In the genomic region with DNA sequence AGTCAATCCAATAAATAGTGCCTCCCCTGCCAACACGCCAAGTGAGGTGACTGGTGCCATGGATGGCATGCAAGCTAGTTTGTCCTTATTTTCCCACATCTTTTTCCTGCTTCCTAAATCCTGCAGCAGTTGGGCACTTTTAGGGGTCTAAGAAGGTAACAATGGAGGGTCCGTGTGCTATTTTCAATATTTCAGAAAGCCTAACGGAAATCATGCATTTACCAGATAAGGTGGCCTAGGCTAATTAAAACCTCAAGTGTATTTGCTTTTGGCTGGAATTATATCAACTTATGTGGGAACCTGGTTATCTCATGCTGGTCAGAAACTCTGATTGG, we compare ENCODE assay signal across 13 cellular contexts. TPM values are rescaled to one million over a fixed set of nuclear protein-coding genes. Genes with fewer than 3 reads are reported as not detected.
DNase-seq lines count a peak whose midpoint lies in the region; ATAC-seq, FAIRE-seq and TF ChIP-seq lines count a peak whose summit lies in the region.
"Had no signal": no experiment of that assay in that cellular context is flagged by ENCODE, and none has a peak within 500 bp of the region (broad histone marks: within the 10 kb centered on the region; RNA-seq: fewer than 3 reads in every experiment).

No MANE protein-coding gene starts in this region.

- no peak for FAIRE-seq in endothelial cell of umbilical vein (lab: Jason Lieb, UNC)
- FAIRE-seq in GM12891 (lab: Jason Lieb, UNC), result no peak
- FAIRE-seq: bronchial epithelial cell had no signal

- H3K9me3 ChIP-seq in CD8-positive, alpha-beta memory T cell (ENCODE audit: low read length), result no peaks in the 10 kb centered on the region
- H3K9me3 ChIP-seq in SJSA1 (replicated peaks), result no peaks in the 10 kb centered on the region
- no peaks in the 10 kb centered on the region for H3K9me3 ChIP-seq in endothelial cell of umbilical vein (replicated peaks; ENCODE audit: control insufficient read depth, insufficient read depth, low read length)
- no peaks in the 10 kb centered on the region for H3K9me3 ChIP-seq in gastrocnemius medialis
- H3K9me3 ChIP-seq: HAP-1 had no signal

- DNase-seq in CD8-positive, alpha-beta memory T cell, result no peak
- no peak for DNase-seq in SJSA1 (ENCODE audit: low read depth in 1 of 2, low spot score in 2 of 2)
- DNase-seq in endothelial cell of umbilical vein (ENCODE audit: low read depth, low spot score), result peak; percentile 83
- DNase-seq in gastrocnemius medialis, result no peak
- DNase-seq in pons (ENCODE audit: low spot score), result no peak
- DNase-seq in GM12891 (ENCODE audit: insufficient read length, low spot score), result no peak
- DNase-seq: head of caudate nucleus, NCI-H1436 had no signal

- H3K36me3 Mint-ChIP-seq in CD8-positive, alpha-beta memory T cell, result peaks cover 0 to 38% (median 5%) of the 10 kb centered on the region in 3 donors

- H3K4me3 ChIP-seq in CD8-positive, alpha-beta memory T cell (ENCODE audit: low read length), result peak overlapping the region; percentile 85
- H3K4me3 ChIP-seq in SJSA1, result no peak overlapping the region
- H3K4me3 ChIP-seq in endothelial cell of umbilical vein (replicated peaks in 1 of 3; ENCODE audit: insufficient read depth in 1 of 3, low read depth in 1 of 3, low read length in 3 of 3), result peak overlapping the region; percentile 20 to 62 (median 27)
- peak overlapping the region; percentile 12 to 35 (median 19) for H3K4me3 ChIP-seq in gastrocnemius medialis
- H3K4me3 ChIP-seq: HAP-1 had no signal

- H3K9me3 Mint-ChIP-seq in CD8-positive, alpha-beta memory T cell, result no peaks in the 10 kb centered on the region

- peak overlapping the region; percentile 81 for H3K27ac ChIP-seq in CD8-positive, alpha-beta memory T cell (ENCODE audit: low read depth, low read length)
- peak overlapping the region; percentile 82; the same call in 1 of the 2 replicates for H3K27ac ChIP-seq in SJSA1
- H3K27ac ChIP-seq in endothelial cell of umbilical vein (ENCODE audit: insufficient read depth, low read depth, low read length), result peak overlapping the region; percentile 96
- peak overlapping the region; percentile 78 to 97 (median 88) for H3K27ac ChIP-seq in gastrocnemius medialis

- no peak for TF ChIP-seq CTCF in endothelial cell of umbilical vein (IDR thresholded peaks at IDR 0.05; ENCODE audit: extremely low read depth in 1 of 2, insufficient read depth in 1 of 2, low read depth in 1 of 2, low read length in 2 of 2)
- TF ChIP-seq CTCF in gastrocnemius medialis (IDR thresholded peaks at IDR 0.05 in 4 of 5, conservative IDR thresholded peaks at IDR 0.05 in 1 of 5), result no peak

- no TSS peak for BruUV-seq in endothelial cell of umbilical vein (replicated peaks; lab: Mats Ljungman, UMichigan)

- no peaks in the 10 kb centered on the region for H3K9me1 ChIP-seq in endothelial cell of umbilical vein (replicated peaks; ENCODE audit: control insufficient read depth, extremely low read depth, insufficient read depth, low read length)

- TF ChIP-seq POLR2A in endothelial cell of umbilical vein (IDR thresholded peaks at IDR 0.05; ENCODE audit: low read depth, low read length) (no peak), gastrocnemius medialis (IDR thresholded peaks at IDR 0.05) (no peak), GM12891 (IDR thresholded peaks at IDR 0.05; ENCODE audit: low read depth, low read length) (no peak)

- no peaks in the 10 kb centered on the region for H3K27me3 ChIP-seq in CD8-positive, alpha-beta memory T cell (ENCODE audit: insufficient read depth, low read length, poor library complexity, severe bottlenecking)
- no peaks in the 10 kb centered on the region for H3K27me3 ChIP-seq in SJSA1 (replicated peaks)
- H3K27me3 ChIP-seq in endothelial cell of umbilical vein (ENCODE audit: control insufficient read depth in 2 of 2, insufficient read depth in 2 of 2, low read length in 2 of 2), result no peaks in the 10 kb centered on the region
- H3K27me3 ChIP-seq in gastrocnemius medialis, result peaks cover 0 to 4% (median 0%) of the 10 kb centered on the region in 3 donors

- H3K4me1 ChIP-seq in CD8-positive, alpha-beta memory T cell (ENCODE audit: insufficient read depth, low read length), result peaks cover 77% of the 10 kb centered on the region
- H3K4me1 ChIP-seq in SJSA1 (replicated peaks), result peaks cover 48% of the 10 kb centered on the region
- H3K4me1 ChIP-seq in endothelial cell of umbilical vein (ENCODE audit: control insufficient read depth, extremely low read depth, insufficient read depth, low read length), result peaks cover 52% of the 10 kb centered on the region
- peaks cover 43 to 47% of the 10 kb centered on the region in 2 donors for H3K4me1 ChIP-seq in gastrocnemius medialis
- H3K4me1 ChIP-seq: HAP-1 had no signal

- H3K4me1 Mint-ChIP-seq in CD8-positive, alpha-beta memory T cell, result peaks cover 65 to 75% (median 73%) of the 10 kb centered on the region in 3 donors

- peak overlapping the region; percentile 91 to 100 (median 96) for H3K27ac Mint-ChIP-seq in CD8-positive, alpha-beta memory T cell

- peaks cover 0 to 2% of the 10 kb centered on the region in 2 donors for H3K27me3 Mint-ChIP-seq in CD8-positive, alpha-beta memory T cell

- POLR2A ChIA-PET in CD8-positive, alpha-beta memory T cell (lab: Charles Lee), result interaction anchor here (0.6 to 2.2 kb wide), 3 partner anchors 14 to 25 kb away, joined by 3 to 7 read pairs (median 7); no protein-coding TSS in a partner anchor
- POLR2A ChIA-PET in endothelial cell of umbilical vein (lab: Charles Lee), result interaction anchor here (1.2 to 8.7 kb wide), 4 partner anchors 11 to 18 kb away, joined by 3 to 60 read pairs (median 24); no protein-coding TSS in a partner anchor

- CTCF ChIA-PET in CD8-positive, alpha-beta memory T cell (lab: Charles Lee), result interaction anchor here (1.6 to 14.5 kb wide), 4 partner anchors 14 to 35 kb away, joined by 3 to 279 read pairs (median 30); no protein-coding TSS in a partner anchor
- CTCF ChIA-PET in endothelial cell of umbilical vein (lab: Charles Lee), result interaction anchor here (1.1 to 11.8 kb wide), 6 partner anchors 10 to 35 kb away, joined by 4 to 221 read pairs (median 73); no protein-coding TSS in a partner anchor

- no peak overlapping the region for H2AFZ ChIP-seq in endothelial cell of umbilical vein (ENCODE audit: low read depth, low read length)

- dilution Hi-C loops in endothelial cell of umbilical vein (cut with MboI; ENCODE audit: extremely low pct_ligation_motif_present, low sequenced_read_pairs), result no loop called here

- in situ Hi-C loops in gastrocnemius medialis (cut with MboI; ENCODE audit: low sequenced_read_pairs in 4 of 4), result no loop called here

- peak overlapping the region; percentile 71 to 88 (median 80) for H3K4me3 Mint-ChIP-seq in CD8-positive, alpha-beta memory T cell

- peak overlapping the region; percentile 98 for H3K4me2 ChIP-seq in endothelial cell of umbilical vein (ENCODE audit: insufficient read depth, low read length)

- peaks cover 99% of the 10 kb centered on the region for H3K79me2 ChIP-seq in endothelial cell of umbilical vein (ENCODE audit: control insufficient read depth, insufficient read depth, low read length)

- intact Hi-C loops in endothelial cell of umbilical vein (cut with micrococcal nuclease) (loop anchor here (5.0 kb wide), 1 partner anchor 132 kb away; a partner anchor contains a TSS), gastrocnemius medialis (cut with DNase I; ENCODE audit: low total_unique reads) (no loop called here)

- peak overlapping the region; percentile 74 for H3K9ac ChIP-seq in endothelial cell of umbilical vein (replicated peaks; ENCODE audit: extremely low read depth, insufficient read depth, low read length)

- no peaks in the 10 kb centered on the region for H4K20me1 ChIP-seq in endothelial cell of umbilical vein (replicated peaks; ENCODE audit: control insufficient read depth, extremely low read depth, insufficient read depth, low read length)

- peaks cover 10% of the 10 kb centered on the region for H3K36me3 ChIP-seq in CD8-positive, alpha-beta memory T cell (ENCODE audit: insufficient read depth, low read length)
- H3K36me3 ChIP-seq in SJSA1, result peaks cover 44% of the 10 kb centered on the region
- peaks cover 12 to 30% of the 10 kb centered on the region in 2 experiments for H3K36me3 ChIP-seq in endothelial cell of umbilical vein (ENCODE audit: control insufficient read depth in 2 of 2, extremely low read depth in 1 of 2, insufficient read depth in 2 of 2, low read length in 2 of 2)
- H3K36me3 ChIP-seq in gastrocnemius medialis, result no peaks in the 10 kb centered on the region
- H3K36me3 ChIP-seq: HAP-1 had no signal

- ATAC-seq in gastrocnemius medialis (no peak), HG02970 (IDR thresholded peaks at IDR 0.05; ENCODE audit: low FRiP score, unreplicated experiment) (no peak), HG03469 (IDR thresholded peaks at IDR 0.05; ENCODE audit: unreplicated experiment) (no peak)
- ATAC-seq: activated CD4-positive, CD25-positive, alpha-beta regulatory T cell treated with anti-CD3 and anti-CD28 coated beads, Interleukin-2, amount 50 U/mL, for 24 hours had no signal

RNA-seq across cellular contexts. Expression of a gene that starts 4.9 kb away (rescaled TPM):
- 10 to 100 TPM; 23.2 to 25.7 TPM for total RNA-seq in CD8-positive, alpha-beta memory T cell
- polyA plus RNA-seq in CD8-positive, alpha-beta memory T cell, result 50.6 TPM
- total RNA-seq in SJSA1 (2014; rRNA removed; shearing (Covaris generic)), result 78.9 and 99.4 TPM in 2 replicates
- total RNA-seq in endothelial cell of umbilical vein (938 and 994 TPM in 2 replicates), gastrocnemius medialis (10 to 100 TPM; 26.5 to 34.1 (median 30.9) TPM)
- polyA plus RNA-seq in endothelial cell of umbilical vein, result 657 and 731 TPM in 2 replicates
- polyA plus RNA-seq in endothelial cell of umbilical vein (2011; cell fraction: cytosol; rRNA removed), result 643 and 681 TPM in 2 replicates
- polyA plus RNA-seq in endothelial cell of umbilical vein (2011; cell fraction: nucleus; rRNA removed), result 771 and 889 TPM in 2 replicates
- polyA plus RNA-seq in endothelial cell of umbilical vein (2012), result 879 and 902 TPM in 2 replicates
- polyA minus RNA-seq in endothelial cell of umbilical vein, result 914 and 1,135 TPM in 2 replicates
- 30.9 TPM for polyA minus RNA-seq in endothelial cell of umbilical vein (2011; cell fraction: cytosol; rRNA and poly(A)+ RNA removed)
- polyA minus RNA-seq in endothelial cell of umbilical vein (2011; cell fraction: nucleus; rRNA and poly(A)+ RNA removed), result 459 and 500 TPM in 2 replicates
- polyA plus RNA-seq in GM12891 (2012; ENCODE audit: low read depth, missing spikeins), result 8.4 TPM

RNA-seq across cellular contexts. Expression of a gene that starts 29.6 kb away (rescaled TPM):
- total RNA-seq in CD8-positive, alpha-beta memory T cell, result under 1 TPM; 0.77 to 0.78 TPM
- polyA plus RNA-seq in CD8-positive, alpha-beta memory T cell, result not detected
- 0.31 and 0.42 TPM in 2 replicates for total RNA-seq in SJSA1 (2014; rRNA removed; shearing (Covaris generic))
- 7.9 and 9.6 TPM in 2 replicates for total RNA-seq in endothelial cell of umbilical vein
- 1.6 and 2.3 TPM in 2 replicates for polyA plus RNA-seq in endothelial cell of umbilical vein
- polyA plus RNA-seq in endothelial cell of umbilical vein (2011; cell fraction: cytosol; rRNA removed), result 1.6 and 2.1 TPM in 2 replicates
- polyA plus RNA-seq in endothelial cell of umbilical vein (2011; cell fraction: nucleus; rRNA removed), result 3.9 and 4.0 TPM in 2 replicates
- polyA plus RNA-seq in endothelial cell of umbilical vein (2012), result 5.2 and 7.8 TPM in 2 replicates
- polyA minus RNA-seq in endothelial cell of umbilical vein, result 2.1 and 3.5 TPM in 2 replicates
- polyA minus RNA-seq in endothelial cell of umbilical vein (2011; cell fraction: cytosol; rRNA and poly(A)+ RNA removed), result 8.5 TPM
- polyA minus RNA-seq in endothelial cell of umbilical vein (2011; cell fraction: nucleus; rRNA and poly(A)+ RNA removed), result 2.3 and 4.6 TPM in 2 replicates
- total RNA-seq in gastrocnemius medialis, result 10 to 100 TPM in 3 of 4 donors, 1 to 10 TPM in 1; 3.3 to 21.0 (median 18.3) TPM
- 7.9 TPM for polyA plus RNA-seq in GM12891 (2012; ENCODE audit: low read depth, missing spikeins)

RNA-seq across cellular contexts. Expression of a gene that starts 49.9 kb away (rescaled TPM):
- total RNA-seq in CD8-positive, alpha-beta memory T cell, result under 1 TPM; 0.15 to 0.16 TPM
- not detected for polyA plus RNA-seq in CD8-positive, alpha-beta memory T cell
- total RNA-seq in SJSA1 (2014; rRNA removed; shearing (Covaris generic)), result not detected in 2 replicates
- not detected in 2 replicates for total RNA-seq in endothelial cell of umbilical vein
- polyA plus RNA-seq in endothelial cell of umbilical vein, result 0.08 TPM in 1 of 2 replicates, not detected in the other
- polyA plus RNA-seq in endothelial cell of umbilical vein (2011; cell fraction: cytosol; rRNA removed), result 0.03 TPM in 1 of 2 replicates, not detected in the other
- polyA plus RNA-seq in endothelial cell of umbilical vein (2011; cell fraction: nucleus; rRNA removed), result 0.48 and 0.63 TPM in 2 replicates
- polyA plus RNA-seq in endothelial cell of umbilical vein (2012), result not detected in 2 replicates
- polyA minus RNA-seq in endothelial cell of umbilical vein, result not detected in 2 replicates
- polyA minus RNA-seq in endothelial cell of umbilical vein (2011; cell fraction: cytosol; rRNA and poly(A)+ RNA removed), result not detected
- 0.38 and 0.48 TPM in 2 replicates for polyA minus RNA-seq in endothelial cell of umbilical vein (2011; cell fraction: nucleus; rRNA and poly(A)+ RNA removed)
- under 1 TPM in 2 of 4 donors, not detected in 2; 0.49 to 0.51 TPM for total RNA-seq in gastrocnemius medialis
- 2.9 TPM for polyA plus RNA-seq in GM12891 (2012; ENCODE audit: low read depth, missing spikeins)
- total RNA-seq: bronchial epithelial cell had no signal

RNA-seq across cellular contexts. Expression of a gene that starts 59.2 kb away (rescaled TPM):
- total RNA-seq in CD8-positive, alpha-beta memory T cell, result 10 to 100 TPM in 1 of 2 experiments, 1 to 10 TPM in 1; 8.8 to 10.4 TPM
- polyA plus RNA-seq in CD8-positive, alpha-beta memory T cell, result 20.0 TPM
- total RNA-seq in SJSA1 (2014; rRNA removed; shearing (Covaris generic)), result not detected in 2 replicates
- total RNA-seq in endothelial cell of umbilical vein (not detected in 2 replicates), gastrocnemius medialis (not detected)
- 14.1 and 15.4 TPM in 2 replicates for polyA plus RNA-seq in endothelial cell of umbilical vein
- polyA plus RNA-seq in endothelial cell of umbilical vein (2011; cell fraction: cytosol; rRNA removed), result 16.9 and 20.1 TPM in 2 replicates
- polyA plus RNA-seq in endothelial cell of umbilical vein (2011; cell fraction: nucleus; rRNA removed), result 8.5 and 10.2 TPM in 2 replicates
- polyA plus RNA-seq in endothelial cell of umbilical vein (2012), result not detected in 2 replicates
- polyA minus RNA-seq in endothelial cell of umbilical vein, result 7.6 and 14.7 TPM in 2 replicates
- not detected for polyA minus RNA-seq in endothelial cell of umbilical vein (2011; cell fraction: cytosol; rRNA and poly(A)+ RNA removed)
- polyA minus RNA-seq in endothelial cell of umbilical vein (2011; cell fraction: nucleus; rRNA and poly(A)+ RNA removed), result 3.0 and 5.3 TPM in 2 replicates
- polyA plus RNA-seq in GM12891 (2012; ENCODE audit: low read depth, missing spikeins), result 108 TPM
- total RNA-seq: bronchial epithelial cell had no signal
